Comparison of ENCODE assay signal across 25 cellular contexts in the genomic region with DNA sequence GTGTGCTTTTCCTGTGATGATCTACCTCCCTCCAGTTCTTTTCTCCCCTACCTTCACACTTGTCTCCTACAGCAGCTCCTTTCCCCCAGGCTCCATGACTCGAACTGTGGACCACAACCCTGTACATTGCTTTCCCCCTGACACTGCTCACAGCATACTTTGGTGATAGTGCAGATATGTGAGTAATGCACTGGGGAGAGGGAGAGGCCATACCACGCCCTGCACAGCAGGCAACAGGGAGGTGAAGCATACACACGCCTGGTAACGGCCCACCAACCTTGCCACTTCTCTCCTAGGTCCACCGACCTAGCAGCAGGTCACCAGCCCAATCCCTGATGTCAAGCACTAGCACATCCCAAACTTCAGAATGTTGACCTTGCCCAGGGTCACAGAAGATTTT.
A peak's percentile ranks its signal among the peaks of the same experiment; 100 is the strongest.
DNase-seq lines count a peak whose midpoint lies in the region; FAIRE-seq and TF ChIP-seq lines count a peak whose summit lies in the region.
"Had no signal": no experiment of that assay in that cellular context is flagged by ENCODE, and none has a peak within 500 bp of the region (broad histone marks: within the 10 kb centered on the region; RNA-seq: fewer than 3 reads in every experiment).

No MANE protein-coding gene starts in this region.

- H3K4me3 ChIP-seq in HEK293 (ENCODE audit: low read depth, low read length) (no peak overlapping the region), kidney (ENCODE audit: low read length in 2 of 2) (no peak overlapping the region)
- H3K4me3 ChIP-seq: BLaER1 had no signal

- no peak overlapping the region for H3K27ac Mint-ChIP-seq in chondrocyte (ENCODE audit: unreplicated experiment)
- H3K27ac Mint-ChIP-seq: CD14-positive monocyte; CD4-positive, alpha-beta memory T cell; CD4-positive, CD25-positive, alpha-beta regulatory T cell; CD8-positive, alpha-beta memory T cell had no signal

- no peak overlapping the region for H3K9ac ChIP-seq in kidney (ENCODE audit: low read length in 2 of 2)
- H3K9ac ChIP-seq: BLaER1 had no signal

- H3K9me3 ChIP-seq in HEK293 (ENCODE audit: control insufficient read depth, insufficient read depth, low read depth, low read length) (no peaks in the 10 kb centered on the region), kidney (ENCODE audit: control insufficient read depth in 1 of 2, low read length in 2 of 2) (no peaks in the 10 kb centered on the region)
- H3K9me3 ChIP-seq: BE2C, BLaER1 had no signal

- TF ChIP-seq CTCF in HEK293 (tag by site-specific recombination; IDR thresholded peaks at IDR 0.05) (no peak), chondrocyte (IDR thresholded peaks at IDR 0.05) (no peak), kidney (IDR thresholded peaks at IDR 0.05; ENCODE audit: borderline replicate concordance, extremely low read depth, insufficient read depth) (no peak)

- H3K4me3 Mint-ChIP-seq in chondrocyte (ENCODE audit: unreplicated experiment), result no peak overlapping the region
- H3K4me3 Mint-ChIP-seq: CD14-positive monocyte; CD4-positive, alpha-beta memory T cell; CD4-positive, CD25-positive, alpha-beta regulatory T cell; CD8-positive, alpha-beta memory T cell had no signal

- FAIRE-seq in kidney (lab: Jason Lieb, UNC), result no peak
- FAIRE-seq: A204.1, G401.6, GM12891 had no signal

- H3K4me1 ChIP-seq in HEK293 (ENCODE audit: control insufficient read depth, insufficient read depth, low read length), result 0 out of 2 replicates have a peak, but pooled peaks cover 6% of the 10 kb centered on the region
- H3K4me1 ChIP-seq in kidney (ENCODE audit: control insufficient read depth in 1 of 2, insufficient read depth in 1 of 2, low read depth in 1 of 2, low read length in 2 of 2), result no peaks in the 10 kb centered on the region
- H3K4me1 ChIP-seq: BLaER1 had no signal

- POLR2A ChIA-PET in HEK293 (lab: Yijun Ruan, JAX), result no interaction called here

- H3K36me3 ChIP-seq in HEK293 (ENCODE audit: control insufficient read depth in 2 of 2, insufficient read depth in 1 of 2, low read length in 2 of 2) (peaks cover 0 to 3% of the 10 kb centered on the region in 2 experiments; a peak in 1 of 3 replicates), kidney (ENCODE audit: control insufficient read depth in 1 of 2, insufficient read depth in 2 of 2, low read length in 2 of 2) (no peaks in the 10 kb centered on the region)
- H3K36me3 ChIP-seq: BE2C, BLaER1 had no signal

- intact Hi-C loops in kidney (cut with DNase I) (no loop called here), cardiac septum (cut with DNase I) (no loop called here)

- no peaks in the 10 kb centered on the region for H3K27me3 Mint-ChIP-seq in chondrocyte (ENCODE audit: low read depth)

- peaks cover 13% of the 10 kb centered on the region for H3K9me3 Mint-ChIP-seq in chondrocyte (ENCODE audit: low read depth)
- H3K9me3 Mint-ChIP-seq: CD4-positive, alpha-beta memory T cell had no signal

- H3K4me1 Mint-ChIP-seq in chondrocyte (ENCODE audit: low read depth), result no peaks in the 10 kb centered on the region
- H3K4me1 Mint-ChIP-seq: CD14-positive monocyte; CD4-positive, CD25-positive, alpha-beta regulatory T cell; CD8-positive, alpha-beta memory T cell had no signal

- H3K36me3 Mint-ChIP-seq in chondrocyte (ENCODE audit: low read depth), result no peaks in the 10 kb centered on the region
- H3K36me3 Mint-ChIP-seq: CD14-positive monocyte; CD4-positive, alpha-beta memory T cell; CD4-positive, CD25-positive, alpha-beta regulatory T cell; CD8-positive, alpha-beta memory T cell had no signal

- CTCF ChIA-PET in HEK293 (lab: Yijun Ruan, JAX), result interaction anchor here (1.0 to 2.2 kb wide), 2 partner anchors 10 to 221 kb away, joined by 3 to 11 read pairs; no protein-coding TSS in a partner anchor

- H3K27ac ChIP-seq in HEK293 (ENCODE audit: extremely low read depth, low read depth, low read length) (no peak overlapping the region), kidney (ENCODE audit: low read depth in 2 of 2, low read length in 2 of 2) (no peak overlapping the region)
- H3K27ac ChIP-seq: BLaER1 had no signal

- DNase-seq in chondrocyte (ENCODE audit: low spot score) (peak; percentile 47), kidney (peak; percentile 47), cardiac septum (ENCODE audit: low spot score) (no peak), DMS79 treated with DMSO at 0.1 percent for 48 hours (lab: John Stamatoyannopoulos, UW) (no peak), GOT3 (lab: John Stamatoyannopoulos, UW) (no peak), HPDE6-E6E7 (ENCODE audit: extremely low spot score) (no peak)
- DNase-seq: 8988T; ACHN; BE2C; C1 segment of cervical spinal cord; CD4-positive, alpha-beta memory T cell; CD4-positive, CD25-positive, alpha-beta regulatory T cell; CD8-positive, alpha-beta memory T cell; COR-L47; DMS 273 treated with DMSO at 0.1 percent for 48 hours; DMS153; DMS53; DMS79; GF-D8 had no signal

TF ChIP-seq in HEK293, 187 proteins besides CTCF, POLR2A, EP300 and RAD21:
- TF ChIP-seq KLF1 (tag by site-specific recombination; IDR thresholded peaks at IDR 0.05), result peak; percentile 83
- TF ChIP-seq ZIC2 (tag by site-specific recombination; IDR thresholded peaks at IDR 0.05), result peak; percentile 74
- TF ChIP-seq, protein P1, sequence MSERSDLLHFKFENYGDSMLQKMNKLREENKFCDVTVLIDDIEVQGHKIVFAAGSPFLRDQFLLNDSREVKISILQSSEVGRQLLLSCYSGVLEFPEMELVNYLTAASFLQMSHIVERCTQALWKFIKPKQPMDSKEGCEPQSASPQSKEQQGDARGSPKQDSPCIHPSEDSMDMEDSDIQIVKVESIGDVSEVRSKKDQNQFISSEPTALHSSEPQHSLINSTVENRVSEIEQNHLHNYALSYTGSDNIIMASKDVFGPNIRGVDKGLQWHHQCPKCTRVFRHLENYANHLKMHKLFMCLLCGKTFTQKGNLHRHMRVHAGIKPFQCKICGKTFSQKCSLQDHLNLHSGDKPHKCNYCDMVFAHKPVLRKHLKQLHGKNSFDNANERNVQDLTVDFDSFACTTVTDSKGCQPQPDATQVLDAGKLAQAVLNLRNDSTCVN (tag by site-specific recombination; optimal IDR thresholded peaks at IDR 0.05), result no peak
- TF ChIP-seq, protein P2, sequence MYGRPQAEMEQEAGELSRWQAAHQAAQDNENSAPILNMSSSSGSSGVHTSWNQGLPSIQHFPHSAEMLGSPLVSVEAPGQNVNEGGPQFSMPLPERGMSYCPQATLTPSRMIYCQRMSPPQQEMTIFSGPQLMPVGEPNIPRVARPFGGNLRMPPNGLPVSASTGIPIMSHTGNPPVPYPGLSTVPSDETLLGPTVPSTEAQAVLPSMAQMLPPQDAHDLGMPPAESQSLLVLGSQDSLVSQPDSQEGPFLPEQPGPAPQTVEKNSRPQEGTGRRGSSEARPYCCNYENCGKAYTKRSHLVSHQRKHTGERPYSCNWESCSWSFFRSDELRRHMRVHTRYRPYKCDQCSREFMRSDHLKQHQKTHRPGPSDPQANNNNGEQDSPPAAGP (tag by site-specific recombination; IDR thresholded peaks at IDR 0.05), result peak; percentile 68; the same call in 1 of the 2 replicates

Comparison
In these comparisons a context has a peak if more than half of its experiments do, and no peak if none do; other contexts are left out.
1. DNase-seq: peak in chondrocyte (single experiment) and kidney (single experiment); none in cardiac septum (single experiment), DMS79 treated with DMSO at 0.1 percent for 48 hours (single experiment), GOT3 (single experiment) and HPDE6-E6E7 (single experiment).